In genomic region chr7:156255635-156256034, GRCh38 we compare ENCODE assay signal across 22 cellular contexts.
"Had no signal": no experiment of that assay in that cellular context is flagged by ENCODE, and none has a peak within 500 bp of the region (broad histone marks: within the 10 kb centered on the region; RNA-seq: fewer than 3 reads in every experiment).

No MANE protein-coding gene starts in this region.

- H3K36me3 ChIP-seq: colonic mucosa, esophagus squamous epithelium, gastrocnemius medialis, heart right ventricle, left lung, lower lobe of right lung had no signal

- H3K27me3 ChIP-seq: colonic mucosa, esophagus squamous epithelium, gastrocnemius medialis, left lung had no signal

- H3K4me1 ChIP-seq: colonic mucosa, esophagus squamous epithelium, gastrocnemius medialis, heart right ventricle, left lung, lower lobe of right lung had no signal

- ATAC-seq: esophagus mucosa, gastrocnemius medialis, heart right ventricle, left colon, left lung, left ventricle myocardium superior, lower lobe of right lung, mucosa of descending colon had no signal

- H3K9me3 ChIP-seq: colonic mucosa, gastrocnemius medialis, lower lobe of right lung, mucosa of descending colon had no signal

- H3K36me3 Mint-ChIP-seq: mesothelial cell of epicardium, naive B cell had no signal

- H3K27ac Mint-ChIP-seq: dendritic cell treated with granulocyte-macrophage colony-stimulating factor and Interleukin-4, amounts not matched to agents 40 ng/mL and 50 ng/mL, for 4 days; mesothelial cell of epicardium; naive B cell had no signal

- H3K27ac ChIP-seq: colonic mucosa, esophagus squamous epithelium, gastrocnemius medialis, heart right ventricle, left lung, lower lobe of right lung had no signal

- H3K4me3 Mint-ChIP-seq: dendritic cell treated with granulocyte-macrophage colony-stimulating factor and Interleukin-4, amounts not matched to agents 40 ng/mL and 50 ng/mL, for 4 days; mesothelial cell of epicardium; naive B cell had no signal

- H3K4me3 ChIP-seq: colonic mucosa, esophagus squamous epithelium, gastrocnemius medialis, heart right ventricle, left lung, lower lobe of right lung, mucosa of descending colon had no signal

- DNase-seq: colonic mucosa; cortex of kidney; effector CD4-positive, alpha-beta T cell; effector memory CD4-positive, alpha-beta T cell; esophagus squamous epithelium; foreskin fibroblast; foreskin melanocyte; gastrocnemius medialis; glutamatergic neuron; head of caudate nucleus; heart right ventricle; hippocampal formation; left colon; left lung; left ventricle myocardium superior; lower lobe of right lung; mesenchymal stem cell; mucosa of descending colon; naive B cell had no signal

- H3K27me3 Mint-ChIP-seq: dendritic cell treated with granulocyte-macrophage colony-stimulating factor and Interleukin-4, amounts not matched to agents 40 ng/mL and 50 ng/mL, for 4 days had no signal

- H3K4me1 Mint-ChIP-seq: mesothelial cell of epicardium had no signal
